Comparison of ENCODE assay signal across 8 cellular contexts in the genomic region with DNA sequence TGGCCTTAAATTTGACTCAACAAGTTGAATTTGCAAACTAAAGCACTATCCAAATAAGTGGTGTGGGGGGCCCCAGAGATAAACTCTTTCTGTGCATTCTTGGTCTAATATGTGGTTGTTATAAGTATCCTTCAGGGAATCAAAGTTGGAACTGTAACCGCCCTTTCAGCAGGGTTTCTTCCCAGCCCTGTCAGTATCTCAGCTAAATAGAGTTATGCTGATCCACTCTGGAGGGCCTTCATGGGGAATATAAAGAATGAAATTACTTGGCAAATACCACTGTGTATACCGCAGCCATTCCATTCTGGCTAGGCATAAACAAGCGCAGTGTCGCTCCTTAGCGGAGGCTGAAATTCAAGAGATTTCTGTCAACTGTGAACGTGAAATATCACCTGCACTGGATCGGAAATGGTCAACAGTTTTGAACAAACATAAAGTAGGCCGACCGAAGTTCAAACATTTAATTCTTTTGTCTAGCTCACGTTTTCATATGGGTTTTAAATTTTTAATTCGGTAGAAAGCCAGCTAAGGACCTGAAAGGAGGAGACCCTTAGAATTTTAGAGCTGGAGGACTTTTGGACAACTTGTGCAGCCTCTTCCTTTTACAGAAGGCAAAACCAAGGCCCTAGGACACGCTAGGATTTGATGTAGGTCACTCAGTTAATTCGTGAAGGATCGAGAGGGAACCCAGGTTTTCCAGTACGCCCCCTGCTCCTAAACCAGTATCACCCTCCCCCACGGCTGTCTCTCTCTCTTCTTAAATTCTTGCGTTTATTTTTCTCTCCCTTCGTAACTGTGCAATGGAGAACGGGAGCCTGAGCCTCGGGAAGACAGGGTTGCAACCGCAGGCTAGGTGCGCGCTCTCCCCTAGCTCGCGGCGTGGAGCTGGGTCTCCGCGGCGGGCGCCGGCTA.
DNase-seq lines count a peak whose midpoint lies in the region; ATAC-seq and TF ChIP-seq lines count a peak whose summit lies in the region.

No MANE protein-coding gene starts in this region.

- H3K27me3 ChIP-seq in osteoblast (ENCODE audit: insufficient read depth, low read length), result no peaks in the 10 kb centered on the region

- CTCF ChIA-PET in T-cell (lab: Charles Lee), result interaction anchor here in 1 of 2 donors (0.6 to 1.5 kb wide), 2 partner anchors 30 to 73 kb away, joined by 3 to 5 read pairs; no protein-coding TSS in a partner anchor

- peaks cover 48% of the 10 kb centered on the region for H3K79me2 ChIP-seq in osteoblast (ENCODE audit: insufficient read depth, low read length)

- peak overlapping the region; percentile 72 to 84 (median 78) for H3K4me3 Mint-ChIP-seq in T-cell

- peaks cover 25% of the 10 kb centered on the region for H3K4me1 ChIP-seq in osteoblast (ENCODE audit: insufficient read depth, low read length)

- no peak for TF ChIP-seq CTCF in osteoblast (IDR thresholded peaks at IDR 0.05; ENCODE audit: extremely low read depth, low read depth, low read length)

- DNase-seq in ELF-1 (ENCODE audit: low read depth, low spot score), result peak; percentile 64
- no peak for DNase-seq in T-cell
- peak; percentile 87 for DNase-seq in fibroblast of peridontal ligament (ENCODE audit: extremely low read depth)
- peak; percentile 94 for DNase-seq in osteoblast (ENCODE audit: insufficient read length, low spot score, missing footprints)
- DNase-seq in NCI-H2196 treated with DMSO at 0.1 percent for 48 hours (lab: John Stamatoyannopoulos, UW; ENCODE audit: unreplicated experiment), result no peak
- no peak for DNase-seq in stimulated activated naive CD4-positive, alpha-beta T cell treated with Interleukin-2 at 50 U/mL for 16 hours (lab: John Stamatoyannopoulos, UW)

- H3K4me2 ChIP-seq in osteoblast (ENCODE audit: insufficient read depth, low read length), result peak overlapping the region; percentile 96

- H3K27ac Mint-ChIP-seq in T-cell, result peak overlapping the region; percentile 79 to 80

- peaks cover 5 to 20% (median 13%) of the 10 kb centered on the region in 3 donors for H3K4me1 Mint-ChIP-seq in T-cell

- no peaks in the 10 kb centered on the region for H3K27me3 Mint-ChIP-seq in T-cell

- peak overlapping the region; percentile 87 for H3K27ac ChIP-seq in osteoblast (ENCODE audit: low read depth, low read length)

- POLR2A ChIA-PET in T-cell (lab: Charles Lee), result interaction anchor here in 1 of 2 donors (0.7 kb wide), 1 partner anchor 322 kb away, joined by 3 read pairs; no protein-coding TSS in a partner anchor

- H3K36me3 ChIP-seq in osteoblast (ENCODE audit: insufficient read depth, low read length), result no peaks in the 10 kb centered on the region

- ATAC-seq in HG02759 (IDR thresholded peaks at IDR 0.05; ENCODE audit: unreplicated experiment), result peak; percentile 3
- ATAC-seq in T-cell (replicated peaks in 1 of 4), result peak in 1 of 4 experiments; percentile 2
- ATAC-seq in GM21390 (IDR thresholded peaks at IDR 0.05; ENCODE audit: unreplicated experiment), result no peak

- no peaks in the 10 kb centered on the region for H3K9me3 Mint-ChIP-seq in T-cell

- no peaks in the 10 kb centered on the region for H3K36me3 Mint-ChIP-seq in T-cell

- H2AFZ ChIP-seq in osteoblast (ENCODE audit: low read length), result peak overlapping the region; percentile 90

- H3K9me3 ChIP-seq in osteoblast (ENCODE audit: low read depth, low read length), result no peaks in the 10 kb centered on the region

- H4K20me1 ChIP-seq in osteoblast (ENCODE audit: insufficient read depth, low read length), result no peaks in the 10 kb centered on the region

- H3K4me3 ChIP-seq in osteoblast (ENCODE audit: insufficient read depth, low read length), result peak overlapping the region; percentile 86

Comparison
In these comparisons a context has a peak if more than half of its experiments do, and no peak if none do; other contexts are left out.
1. DNase-seq: peak in ELF-1 (single experiment), fibroblast of peridontal ligament (single experiment) and osteoblast (single experiment); none in T-cell (0 of 34), NCI-H2196 treated with DMSO at 0.1 percent for 48 hours (single experiment) and stimulated activated naive CD4-positive, alpha-beta T cell treated with Interleukin-2 at 50 U/mL for 16 hours (single experiment).